6 cellular contexts compared by ENCODE assay signal in genomic region chr7:9071160-9071762, GRCh38.
"Had no signal": no experiment of that assay in that cellular context is flagged by ENCODE, and none has a peak within 500 bp of the region (broad histone marks: within the 10 kb centered on the region; RNA-seq: fewer than 3 reads in every experiment).

No MANE protein-coding gene starts in this region.

- H3K27ac ChIP-seq: HL-60 had no signal

- ATAC-seq: HepG2, K562 had no signal

- DNase-seq: IMR-90, KBM-7, KG1 had no signal

- H3K4me3 ChIP-seq: K562 had no signal
